8 cellular contexts compared by ENCODE assay signal in genomic region chr10:115033898-115034297, GRCh38. TPM values are rescaled to one million over a fixed set of nuclear protein-coding genes. Genes with fewer than 3 reads are reported as not detected.
"Had no signal": no experiment of that assay in that cellular context is flagged by ENCODE, and none has a peak within 500 bp of the region (broad histone marks: within the 10 kb centered on the region; RNA-seq: fewer than 3 reads in every experiment).

No MANE protein-coding gene starts in this region.

- H3K4me3 Mint-ChIP-seq: IgD-negative memory B cell had no signal

- DNase-seq: IMR-90, KBM-7, KG1 had no signal

- H3K4me1 Mint-ChIP-seq: IgD-negative memory B cell had no signal

- H3K27ac ChIP-seq: HL-60 had no signal

- ATAC-seq: HepG2 had no signal

- H3K27ac Mint-ChIP-seq: IgD-negative memory B cell had no signal

- H3K9me3 Mint-ChIP-seq: IgD-negative memory B cell had no signal

- FAIRE-seq: HepG2, HTR-8/SVneo had no signal

RNA-seq across cellular contexts. Expression of gene ATRNL1, which starts 59.3 kb away (rescaled TPM):
- total RNA-seq: HT-29 had no signal
- polyA plus RNA-seq: HepG2 had no signal
